1 cellular context compared by ENCODE assay signal in the genomic region with DNA sequence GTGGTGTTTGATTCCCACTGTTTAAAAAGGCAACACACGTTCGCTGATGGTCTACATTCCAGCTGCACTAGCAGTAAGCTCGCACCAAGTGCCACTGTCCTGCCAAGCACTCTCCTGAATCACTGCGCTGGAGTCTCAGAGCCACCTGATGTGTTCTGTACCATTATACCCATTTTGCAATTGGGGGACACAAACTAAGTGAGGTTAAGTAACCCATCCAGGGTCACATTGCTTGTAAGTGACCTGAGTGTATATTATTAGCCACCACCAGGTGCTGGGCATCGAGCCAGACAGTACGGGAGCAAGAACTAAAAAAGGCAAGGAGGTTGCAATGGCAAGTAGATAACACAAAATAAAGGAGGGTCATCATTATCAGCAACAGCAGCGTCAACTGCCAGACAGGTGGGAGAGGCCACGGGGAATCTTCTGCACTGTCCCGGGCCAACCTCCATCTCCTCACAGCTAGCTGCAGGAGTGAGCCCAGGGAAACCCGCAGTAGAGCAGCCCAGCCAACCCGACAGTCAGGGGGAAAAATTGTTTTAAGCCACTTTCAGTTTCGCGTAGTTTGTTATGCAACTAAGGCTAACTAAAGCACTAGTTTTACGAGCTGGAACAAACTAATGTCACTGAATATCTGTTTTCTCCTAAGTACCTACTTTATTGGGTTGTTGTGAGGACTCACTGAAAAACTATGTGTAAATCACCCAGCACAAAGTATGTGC.
TF ChIP-seq lines count a peak whose summit lies in the region.

No MANE protein-coding gene starts in this region.

TF ChIP-seq in K562, 482 proteins besides CTCF, POLR2A, EP300 and RAD21:
- TF ChIP-seq, protein P1, sequence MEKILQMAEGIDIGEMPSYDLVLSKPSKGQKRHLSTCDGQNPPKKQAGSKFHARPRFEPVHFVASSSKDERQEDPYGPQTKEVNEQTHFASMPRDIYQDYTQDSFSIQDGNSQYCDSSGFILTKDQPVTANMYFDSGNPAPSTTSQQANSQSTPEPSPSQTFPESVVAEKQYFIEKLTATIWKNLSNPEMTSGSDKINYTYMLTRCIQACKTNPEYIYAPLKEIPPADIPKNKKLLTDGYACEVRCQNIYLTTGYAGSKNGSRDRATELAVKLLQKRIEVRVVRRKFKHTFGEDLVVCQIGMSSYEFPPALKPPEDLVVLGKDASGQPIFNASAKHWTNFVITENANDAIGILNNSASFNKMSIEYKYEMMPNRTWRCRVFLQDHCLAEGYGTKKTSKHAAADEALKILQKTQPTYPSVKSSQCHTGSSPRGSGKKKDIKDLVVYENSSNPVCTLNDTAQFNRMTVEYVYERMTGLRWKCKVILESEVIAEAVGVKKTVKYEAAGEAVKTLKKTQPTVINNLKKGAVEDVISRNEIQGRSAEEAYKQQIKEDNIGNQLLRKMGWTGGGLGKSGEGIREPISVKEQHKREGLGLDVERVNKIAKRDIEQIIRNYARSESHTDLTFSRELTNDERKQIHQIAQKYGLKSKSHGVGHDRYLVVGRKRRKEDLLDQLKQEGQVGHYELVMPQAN (IDR thresholded peaks at IDR 0.05; ENCODE audit: borderline replicate concordance): no peak
- TF ChIP-seq ARID1B (IDR thresholded peaks at IDR 0.05) (peak; percentile 25; the same call in 1 of the 2 replicates), ZNF696 (CRISPR knock-in tag; conservative IDR thresholded peaks at IDR 0.05) (no peak), RAD51 (IDR thresholded peaks at IDR 0.05; ENCODE audit: borderline replicate concordance, low read depth) (no peak), ZFX (CRISPR knock-in tag; IDR thresholded peaks at IDR 0.05) (no peak), CBFA2T3 (IDR thresholded peaks at IDR 0.05) (peak; percentile 70), ZNF263 (CRISPR knock-in tag; IDR thresholded peaks at IDR 0.05; ENCODE audit: borderline replicate concordance) (0 out of 2 replicates have a peak, but pooled peaks have one; percentile 22), SNRNP70 (optimal IDR thresholded peaks at IDR 0.05; ENCODE audit: low read depth, low read length) (no peak), NFIC (IDR thresholded peaks at IDR 0.05) (peak; percentile 63), SOX6 (IDR thresholded peaks at IDR 0.05) (no peak), CBFA2T2 (conservative IDR thresholded peaks at IDR 0.05) (peak; percentile 55), TAL1 (IDR thresholded peaks at IDR 0.05) (peak; percentile 22; the same call in 1 of the 2 replicates), TCF3 (CRISPR knock-in tag; IDR thresholded peaks at IDR 0.05) (peak; percentile 90), GATA2 (CRISPR knock-in tag; IDR thresholded peaks at IDR 0.05) (0 out of 2 replicates have a peak, but pooled peaks have one; percentile 47), ZNF197 (CRISPR knock-in tag; IDR thresholded peaks at IDR 0.05; ENCODE audit: low read depth) (no peak)
- TF ChIP-seq, protein P2, sequence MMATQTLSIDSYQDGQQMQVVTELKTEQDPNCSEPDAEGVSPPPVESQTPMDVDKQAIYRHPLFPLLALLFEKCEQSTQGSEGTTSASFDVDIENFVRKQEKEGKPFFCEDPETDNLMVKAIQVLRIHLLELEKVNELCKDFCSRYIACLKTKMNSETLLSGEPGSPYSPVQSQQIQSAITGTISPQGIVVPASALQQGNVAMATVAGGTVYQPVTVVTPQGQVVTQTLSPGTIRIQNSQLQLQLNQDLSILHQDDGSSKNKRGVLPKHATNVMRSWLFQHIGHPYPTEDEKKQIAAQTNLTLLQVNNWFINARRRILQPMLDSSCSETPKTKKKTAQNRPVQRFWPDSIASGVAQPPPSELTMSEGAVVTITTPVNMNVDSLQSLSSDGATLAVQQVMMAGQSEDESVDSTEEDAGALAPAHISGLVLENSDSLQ (IDR thresholded peaks at IDR 0.05): no peak
- TF ChIP-seq, protein P3, sequence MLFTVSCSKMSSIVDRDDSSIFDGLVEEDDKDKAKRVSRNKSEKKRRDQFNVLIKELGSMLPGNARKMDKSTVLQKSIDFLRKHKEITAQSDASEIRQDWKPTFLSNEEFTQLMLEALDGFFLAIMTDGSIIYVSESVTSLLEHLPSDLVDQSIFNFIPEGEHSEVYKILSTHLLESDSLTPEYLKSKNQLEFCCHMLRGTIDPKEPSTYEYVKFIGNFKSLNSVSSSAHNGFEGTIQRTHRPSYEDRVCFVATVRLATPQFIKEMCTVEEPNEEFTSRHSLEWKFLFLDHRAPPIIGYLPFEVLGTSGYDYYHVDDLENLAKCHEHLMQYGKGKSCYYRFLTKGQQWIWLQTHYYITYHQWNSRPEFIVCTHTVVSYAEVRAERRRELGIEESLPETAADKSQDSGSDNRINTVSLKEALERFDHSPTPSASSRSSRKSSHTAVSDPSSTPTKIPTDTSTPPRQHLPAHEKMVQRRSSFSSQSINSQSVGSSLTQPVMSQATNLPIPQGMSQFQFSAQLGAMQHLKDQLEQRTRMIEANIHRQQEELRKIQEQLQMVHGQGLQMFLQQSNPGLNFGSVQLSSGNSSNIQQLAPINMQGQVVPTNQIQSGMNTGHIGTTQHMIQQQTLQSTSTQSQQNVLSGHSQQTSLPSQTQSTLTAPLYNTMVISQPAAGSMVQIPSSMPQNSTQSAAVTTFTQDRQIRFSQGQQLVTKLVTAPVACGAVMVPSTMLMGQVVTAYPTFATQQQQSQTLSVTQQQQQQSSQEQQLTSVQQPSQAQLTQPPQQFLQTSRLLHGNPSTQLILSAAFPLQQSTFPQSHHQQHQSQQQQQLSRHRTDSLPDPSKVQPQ (CRISPR knock-in tag; IDR thresholded peaks at IDR 0.05; ENCODE audit: borderline replicate concordance): no peak
- TF ChIP-seq, protein P4, sequence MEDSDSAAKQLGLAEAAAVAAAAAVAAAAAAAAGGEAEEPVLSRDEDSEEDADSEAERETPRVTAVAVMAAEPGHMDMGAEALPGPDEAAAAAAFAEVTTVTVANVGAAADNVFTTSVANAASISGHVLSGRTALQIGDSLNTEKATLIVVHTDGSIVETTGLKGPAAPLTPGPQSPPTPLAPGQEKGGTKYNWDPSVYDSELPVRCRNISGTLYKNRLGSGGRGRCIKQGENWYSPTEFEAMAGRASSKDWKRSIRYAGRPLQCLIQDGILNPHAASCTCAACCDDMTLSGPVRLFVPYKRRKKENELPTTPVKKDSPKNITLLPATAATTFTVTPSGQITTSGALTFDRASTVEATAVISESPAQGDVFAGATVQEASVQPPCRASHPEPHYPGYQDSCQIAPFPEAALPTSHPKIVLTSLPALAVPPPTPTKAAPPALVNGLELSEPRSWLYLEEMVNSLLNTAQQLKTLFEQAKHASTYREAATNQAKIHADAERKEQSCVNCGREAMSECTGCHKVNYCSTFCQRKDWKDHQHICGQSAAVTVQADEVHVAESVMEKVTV (CRISPR knock-in tag; IDR thresholded peaks at IDR 0.05): no peak
